In genomic region chr3:69385033-69385722, GRCh38 we compare ENCODE assay signal across 8 cellular contexts. TPM values are rescaled to one million over a fixed set of nuclear protein-coding genes. Genes with fewer than 3 reads are reported as not detected.
DNase-seq lines count a peak whose midpoint lies in the region; ATAC-seq and TF ChIP-seq lines count a peak whose summit lies in the region.

No MANE protein-coding gene starts in this region.

- H3K4me1 Mint-ChIP-seq in activated naive CD4-positive, alpha-beta T cell treated with anti-CD3 and anti-CD28 coated beads, Interleukin-2, amount 50 U/mL, for 24 hours = peaks cover 10% of the 10 kb centered on the region
- peaks cover 37% of the 10 kb centered on the region for H3K4me1 Mint-ChIP-seq in dendritic cell treated with granulocyte-macrophage colony-stimulating factor and Interleukin-4, amounts not matched to agents 40 ng/mL and 50 ng/mL, for 4 days (ENCODE audit: low read depth)

- TF ChIP-seq POLR2A in uterus (IDR thresholded peaks at IDR 0.05) = no peak

- H3K27ac Mint-ChIP-seq in activated naive CD4-positive, alpha-beta T cell treated with anti-CD3 and anti-CD28 coated beads, Interleukin-2, amount 50 U/mL, for 24 hours = no peak overlapping the region
- H3K27ac Mint-ChIP-seq in dendritic cell treated with granulocyte-macrophage colony-stimulating factor and Interleukin-4, amounts not matched to agents 40 ng/mL and 50 ng/mL, for 4 days = peak overlapping the region; percentile 90

- H3K27ac ChIP-seq in mucosa of rectum (ENCODE audit: low read depth in 2 of 2, low read length in 2 of 2) = peak overlapping the region in 1 of 2 donors; percentile 46
- peak overlapping the region in 1 of 2 donors; percentile 8 for H3K27ac ChIP-seq in uterus

- H3K9me3 Mint-ChIP-seq in activated naive CD4-positive, alpha-beta T cell treated with anti-CD3 and anti-CD28 coated beads, Interleukin-2, amount 50 U/mL, for 24 hours = no peaks in the 10 kb centered on the region
- H3K9me3 Mint-ChIP-seq in dendritic cell treated with granulocyte-macrophage colony-stimulating factor and Interleukin-4, amounts not matched to agents 40 ng/mL and 50 ng/mL, for 4 days = no peaks in the 10 kb centered on the region

- H3K4me3 Mint-ChIP-seq in activated naive CD4-positive, alpha-beta T cell treated with anti-CD3 and anti-CD28 coated beads, Interleukin-2, amount 50 U/mL, for 24 hours = peak overlapping the region; percentile 26
- H3K4me3 Mint-ChIP-seq in dendritic cell treated with granulocyte-macrophage colony-stimulating factor and Interleukin-4, amounts not matched to agents 40 ng/mL and 50 ng/mL, for 4 days = peak overlapping the region; percentile 84

- no peak for TF ChIP-seq CTCF in uterus (IDR thresholded peaks at IDR 0.05)

- no peaks in the 10 kb centered on the region for H3K36me3 ChIP-seq in mucosa of rectum (ENCODE audit: control insufficient read depth in 2 of 2, insufficient read depth in 2 of 2, low read length in 2 of 2)
- H3K36me3 ChIP-seq in uterus = no peaks in the 10 kb centered on the region

- H3K27me3 Mint-ChIP-seq in activated naive CD4-positive, alpha-beta T cell treated with anti-CD3 and anti-CD28 coated beads, Interleukin-2, amount 50 U/mL, for 24 hours = peaks cover 29% of the 10 kb centered on the region
- H3K27me3 Mint-ChIP-seq in dendritic cell treated with granulocyte-macrophage colony-stimulating factor and Interleukin-4, amounts not matched to agents 40 ng/mL and 50 ng/mL, for 4 days = peaks cover 25% of the 10 kb centered on the region

- no peaks in the 10 kb centered on the region for H3K36me3 Mint-ChIP-seq in activated naive CD4-positive, alpha-beta T cell treated with anti-CD3 and anti-CD28 coated beads, Interleukin-2, amount 50 U/mL, for 24 hours
- peaks cover 16% of the 10 kb centered on the region for H3K36me3 Mint-ChIP-seq in dendritic cell treated with granulocyte-macrophage colony-stimulating factor and Interleukin-4, amounts not matched to agents 40 ng/mL and 50 ng/mL, for 4 days (ENCODE audit: low read depth)

- H3K4me3 ChIP-seq in mucosa of rectum (ENCODE audit: low read length in 2 of 2) (peak overlapping the region; percentile 64 to 70), uterus (peak overlapping the region; percentile 42 to 46)

- no peak for DNase-seq in activated naive CD4-positive, alpha-beta T cell treated with anti-CD3 and anti-CD28 coated beads, Interleukin-2, amount 50 U/mL, for 16 hours
- DNase-seq in uterus = no peak
- DNase-seq in stimulated activated CD4-positive, alpha-beta T cell treated with anti-CD3 and anti-CD28 coated beads, Interleukin-15, amount 100 ng/mL, for 24 hours = no peak

- H3K9ac ChIP-seq in mucosa of rectum (ENCODE audit: low read depth in 1 of 2, low read length in 2 of 2) = peak overlapping the region in 1 of 2 donors; percentile 66

- intact Hi-C loops in dendritic cell treated with granulocyte-macrophage colony-stimulating factor and Interleukin-4, amounts not matched to agents 40 ng/mL and 50 ng/mL, for 4 days (cut with micrococcal nuclease) = loop anchor here (5.0 kb wide), 1 partner anchor 63 kb away; no protein-coding TSS in a partner anchor
- intact Hi-C loops in uterus (cut with DNase I; ENCODE audit: low total_unique reads) = no loop called here

- H3K4me1 ChIP-seq in mucosa of rectum (ENCODE audit: control insufficient read depth in 2 of 2, insufficient read depth in 2 of 2, low read length in 2 of 2) = peaks cover 5 to 15% of the 10 kb centered on the region in 2 donors
- no peaks in the 10 kb centered on the region for H3K4me1 ChIP-seq in uterus

- ATAC-seq in GM19035 (IDR thresholded peaks at IDR 0.05; ENCODE audit: unreplicated experiment) = no peak
- no peak for ATAC-seq in HG03097 (IDR thresholded peaks at IDR 0.05; ENCODE audit: low FRiP score, unreplicated experiment)

- H3K9me3 ChIP-seq in mucosa of rectum (ENCODE audit: control insufficient read depth in 2 of 2, low read length in 2 of 2) (no peaks in the 10 kb centered on the region), uterus (no peaks in the 10 kb centered on the region)

- H3K27me3 ChIP-seq in mucosa of rectum (ENCODE audit: control insufficient read depth in 2 of 2, insufficient read depth in 2 of 2, low read length in 2 of 2) = peaks cover 0 to 13% of the 10 kb centered on the region in 2 donors
- no peaks in the 10 kb centered on the region for H3K27me3 ChIP-seq in uterus

RNA-seq across cellular contexts. Expression of gene FRMD4B, which starts 0.7 kb away (rescaled TPM):
- total RNA-seq in uterus = 10 to 100 TPM in 3 of 4 donors, 1 to 10 TPM in 1; 9.4 to 87.0 (median 23.6) TPM
